Comparison of ENCODE assay signal across 10 cellular contexts in genomic region chr2:241867776-241868420, GRCh38. TPM values are rescaled to one million over a fixed set of nuclear protein-coding genes. Genes with fewer than 3 reads are reported as not detected.
DNase-seq lines count a peak whose midpoint lies in the region; ATAC-seq and TF ChIP-seq lines count a peak whose summit lies in the region.
"Had no signal": no experiment of that assay in that cellular context is flagged by ENCODE, and none has a peak within 500 bp of the region (broad histone marks: within the 10 kb centered on the region; RNA-seq: fewer than 3 reads in every experiment).

No MANE protein-coding gene starts in this region.

- TF ChIP-seq POLR2A in Peyer's patch (IDR thresholded peaks at IDR 0.05) = no peak

- intact Hi-C loops in CD8-positive, alpha-beta T cell (cut with DNase I, micrococcal nuclease) = loop anchor here in 1 of 2 experiments (2.0 to 5.0 kb wide), 2 partner anchors 66 to 105 kb away; no protein-coding TSS in a partner anchor

- no peaks in the 10 kb centered on the region for H3K36me3 Mint-ChIP-seq in CD8-positive, alpha-beta T cell
- peaks cover 4% of the 10 kb centered on the region; the same call in 1 of the 2 replicates for H3K36me3 Mint-ChIP-seq in WTC11

- peak in 6 of 7 experiments; percentile 34 to 86 (median 64) for DNase-seq in CD8-positive, alpha-beta T cell
- DNase-seq in Peyer's patch (peak in 2 of 3 donors; percentile 55 to 75), WTC11 (ENCODE audit: low spot score) (no peak), NCI-H2029 (lab: John Stamatoyannopoulos, UW) (no peak), NCI-H1092 (lab: John Stamatoyannopoulos, UW) (no peak)
- DNase-seq in activated gamma-delta T cell treated with anti-CD3 and anti-CD28 coated beads, Interleukin-2, amount 50 U/mL, for 16 hours (ENCODE audit: low read depth) = peak; percentile 72

- H3K27ac ChIP-seq in CD8-positive, alpha-beta T cell (ENCODE audit: low read depth, low read length) = peak overlapping the region; percentile 64
- peak overlapping the region in 1 of 4 donors; percentile 62 for H3K27ac ChIP-seq in Peyer's patch
- no peak overlapping the region for H3K27ac ChIP-seq in rectal smooth muscle tissue (ENCODE audit: low read depth, low read length)

- H3K36me3 ChIP-seq in CD8-positive, alpha-beta T cell (ENCODE audit: insufficient read depth, low read length) = no peaks in the 10 kb centered on the region
- no peaks in the 10 kb centered on the region for H3K36me3 ChIP-seq in Peyer's patch
- H3K36me3 ChIP-seq in rectal smooth muscle tissue (ENCODE audit: control insufficient read depth, insufficient read depth, low read length) = no peaks in the 10 kb centered on the region

- CTCF ChIA-PET in CD8-positive, alpha-beta T cell (lab: Charles Lee) = interaction anchor here (0.7 to 4.1 kb wide), 7 partner anchors 8 to 164 kb away, joined by 3 to 40 read pairs (median 6); no protein-coding TSS in a partner anchor
- CTCF ChIA-PET in WTC11 (lab: Charles Lee) = interaction anchor here (0.7 to 1.9 kb wide), 3 partner anchors 9 to 134 kb away, joined by 3 to 6 read pairs (median 3); partner anchors contain the start of gene D2HGDH

- peak overlapping the region; percentile 2 for H3K9ac ChIP-seq in rectal smooth muscle tissue (ENCODE audit: low read length)

- peaks cover 20% of the 10 kb centered on the region for H3K27me3 Mint-ChIP-seq in CD8-positive, alpha-beta T cell (ENCODE audit: low read depth)
- H3K27me3 Mint-ChIP-seq in WTC11 (ENCODE audit: low read depth) = peaks cover 6% of the 10 kb centered on the region

- H3K27me3 ChIP-seq in CD8-positive, alpha-beta T cell (ENCODE audit: insufficient read depth, low read length) = no peaks in the 10 kb centered on the region
- H3K27me3 ChIP-seq in Peyer's patch (no peaks in the 10 kb centered on the region), rectal smooth muscle tissue (ENCODE audit: control insufficient read depth, insufficient read depth, low read length) (peaks cover 35% of the 10 kb centered on the region)

- H3K4me3 Mint-ChIP-seq in CD8-positive, alpha-beta T cell = peak overlapping the region; percentile 71
- no peak overlapping the region for H3K4me3 Mint-ChIP-seq in WTC11

- H3K27ac Mint-ChIP-seq in CD8-positive, alpha-beta T cell = peak overlapping the region; percentile 86
- no peak overlapping the region for H3K27ac Mint-ChIP-seq in WTC11

- TF ChIP-seq CTCF in CD8-positive, alpha-beta T cell (IDR thresholded peaks at IDR 0.05) = no peak
- TF ChIP-seq CTCF in Peyer's patch (IDR thresholded peaks at IDR 0.05) (no peak), WTC11 (IDR thresholded peaks at IDR 0.05) (no peak)

- peak; percentile 69 for ATAC-seq in CD8-positive, alpha-beta T cell
- no peak for ATAC-seq in WTC11
- ATAC-seq in GM18517 (IDR thresholded peaks at IDR 0.05; ENCODE audit: unreplicated experiment) = no peak

- H3K4me3 ChIP-seq in CD8-positive, alpha-beta T cell (ENCODE audit: low read depth, low read length) = peak overlapping the region; percentile 31
- no peak overlapping the region for H3K4me3 ChIP-seq in Peyer's patch
- no peak overlapping the region for H3K4me3 ChIP-seq in rectal smooth muscle tissue (ENCODE audit: low read length)

- H3K9me3 ChIP-seq in CD8-positive, alpha-beta T cell (ENCODE audit: low read length) = no peaks in the 10 kb centered on the region
- no peaks in the 10 kb centered on the region for H3K9me3 ChIP-seq in Peyer's patch

- H3K4me1 ChIP-seq in CD8-positive, alpha-beta T cell (ENCODE audit: insufficient read depth, low read length) = peaks cover 92% of the 10 kb centered on the region
- H3K4me1 ChIP-seq in Peyer's patch (peaks cover 0 to 12% (median 5%) of the 10 kb centered on the region in 4 donors), rectal smooth muscle tissue (ENCODE audit: control insufficient read depth, insufficient read depth, low read length) (no peaks in the 10 kb centered on the region)

- no peaks in the 10 kb centered on the region for H3K9me3 Mint-ChIP-seq in CD8-positive, alpha-beta T cell
- H3K9me3 Mint-ChIP-seq in WTC11 = peaks cover 16% of the 10 kb centered on the region

- POLR2A ChIA-PET in CD8-positive, alpha-beta T cell (lab: Charles Lee) = interaction anchor here (0.5 to 3.7 kb wide), 6 partner anchors 8 to 167 kb away, joined by 4 to 17 read pairs (median 10); partner anchors contain the start of genes D2HGDH and ING5
- POLR2A ChIA-PET in WTC11 (lab: Charles Lee) = interaction anchor here (0.6 kb wide), 1 partner anchor 149 kb away, joined by 3 read pairs; no protein-coding TSS in a partner anchor

- H3K4me1 Mint-ChIP-seq in CD8-positive, alpha-beta T cell (ENCODE audit: low read depth) = peaks cover 66% of the 10 kb centered on the region
- H3K4me1 Mint-ChIP-seq in WTC11 = peaks cover 6% of the 10 kb centered on the region; the same call in 1 of the 2 replicates

TF ChIP-seq in WTC11, 78 proteins besides CTCF, POLR2A, EP300 and RAD21 (continues in another document):
- TF ChIP-seq NR3C1 (CRISPR knock-in tag; conservative IDR thresholded peaks at IDR 0.05; ENCODE audit: low read depth) (no peak), NFE2L1 (CRISPR knock-in tag; IDR thresholded peaks at IDR 0.05) (no peak), ZNF423 (CRISPR knock-in tag; IDR thresholded peaks at IDR 0.05) (no peak), SMAD4 (CRISPR knock-in tag; IDR thresholded peaks at IDR 0.05) (no peak), ZNF671 (CRISPR knock-in tag; IDR thresholded peaks at IDR 0.05) (no peak), MLX (CRISPR knock-in tag; IDR thresholded peaks at IDR 0.05) (no peak), GRHL2 (CRISPR knock-in tag; IDR thresholded peaks at IDR 0.05; ENCODE audit: insufficient replicate concordance, severe bottlenecking) (no peak), NFATC4 (CRISPR knock-in tag; IDR thresholded peaks at IDR 0.05) (no peak), E2F1 (CRISPR knock-in tag; IDR thresholded peaks at IDR 0.05) (no peak), ATF1 (CRISPR knock-in tag; IDR thresholded peaks at IDR 0.05) (no peak), ZNF512 (CRISPR knock-in tag; IDR thresholded peaks at IDR 0.05; ENCODE audit: borderline replicate concordance) (no peak), ATF2 (CRISPR knock-in tag; IDR thresholded peaks at IDR 0.05; ENCODE audit: borderline replicate concordance, low read depth) (no peak), ZBTB43 (CRISPR knock-in tag; IDR thresholded peaks at IDR 0.05) (no peak), ETV6 (CRISPR knock-in tag; IDR thresholded peaks at IDR 0.05) (no peak), HMGA2 (CRISPR knock-in tag; IDR thresholded peaks at IDR 0.05) (no peak), CBFB (CRISPR knock-in tag; IDR thresholded peaks at IDR 0.05; ENCODE audit: low read depth) (no peak)

RNA-seq across cellular contexts. Expression of gene RTP5, which starts 1.6 kb away (rescaled TPM):
- 1 to 10 TPM; 1.8 to 2.7 TPM for total RNA-seq in CD8-positive, alpha-beta T cell
- total RNA-seq in Peyer's patch = under 1 TPM in 1 of 4 donors, not detected in 3; 0.54 TPM
- not detected in 3 replicates for total RNA-seq in WTC11 (2021)
- total RNA-seq: HT-29, NCI-H460 had no signal

RNA-seq across cellular contexts. Expression of gene PDCD1, which starts 9.2 kb away (rescaled TPM):
- 10 to 100 TPM in 1 of 2 experiments, 1 to 10 TPM in 1; 8.0 to 10.7 TPM for total RNA-seq in CD8-positive, alpha-beta T cell
- total RNA-seq in Peyer's patch (1 to 10 TPM in 2 of 4 donors, not detected in 2; 1.6 to 2.7 TPM), WTC11 (2021) (0.25 to 0.52 TPM (median 0.30 TPM) in 3 replicates)
- total RNA-seq: HT-29, NCI-H460 had no signal

RNA-seq across cellular contexts. Expression of gene NEU4, which starts 58.9 kb away (rescaled TPM):
- total RNA-seq in CD8-positive, alpha-beta T cell = 1 to 10 TPM; 2.9 to 3.0 TPM
- 10 to 100 TPM; 35.5 to 73.3 (median 55.9) TPM for total RNA-seq in Peyer's patch
- total RNA-seq in WTC11 (2021) = 2.2 to 4.1 TPM (median 3.0 TPM) in 3 replicates

Comparison
In these comparisons a context has a peak if more than half of its experiments do, and no peak if none do; other contexts are left out.
1. DNase-seq: peak in CD8-positive, alpha-beta T cell (6 of 7), Peyer's patch (2 of 3) and activated gamma-delta T cell treated with anti-CD3 and anti-CD28 coated beads, Interleukin-2, amount 50 U/mL, for 16 hours (single experiment); none in WTC11 (single experiment), NCI-H2029 (single experiment) and NCI-H1092 (single experiment).